ENCODE assay signal across 20 cellular contexts in genomic region chr9:98415782-98416181, GRCh38.
DNase-seq lines count a peak whose midpoint lies in the region; ATAC-seq and TF ChIP-seq lines count a peak whose summit lies in the region.
"Had no signal": no experiment of that assay in that cellular context is flagged by ENCODE, and none has a peak within 500 bp of the region (broad histone marks: within the 10 kb centered on the region; RNA-seq: fewer than 3 reads in every experiment).

No MANE protein-coding gene starts in this region.

- H3K56ac ChIP-seq in mesendoderm (ENCODE audit: low read length): no peak overlapping the region

- no peak overlapping the region for H3K4me3 Mint-ChIP-seq in WTC11
- H3K4me3 Mint-ChIP-seq in endodermal cell: no peak overlapping the region
- H3K4me3 Mint-ChIP-seq: CD14-positive monocyte; CD4-positive, alpha-beta memory T cell; HFFc6 had no signal

- no peak overlapping the region for H2BK120ac ChIP-seq in mesendoderm (ENCODE audit: low read depth, low read length)

- peaks cover 2% of the 10 kb centered on the region; the same call in 1 of the 2 replicates for H3K27me3 Mint-ChIP-seq in WTC11 (ENCODE audit: low read depth)
- H3K27me3 Mint-ChIP-seq in endodermal cell (ENCODE audit: insufficient read depth): peaks cover 4% of the 10 kb centered on the region

- DNase-seq in WTC11 (ENCODE audit: low spot score) (no peak), endodermal cell (peak; percentile 61), mesendoderm (peak; percentile 25), NCI-H1694 (lab: John Stamatoyannopoulos, UW) (no peak), HCEC 1CT (no peak)
- DNase-seq: AML-193; CD4-positive, alpha-beta memory T cell; DMS153; DND-41; EL; HFFc6; IMR-90; Karpas-422; KBM-7 had no signal

- WGBS in endodermal cell (ENCODE audit: insufficient coverage in 1 of 2, insufficient read length in 1 of 2), 2 experiments: 67 to 75% methylated on average over 4 of the region's 4 CpGs
- no CpG with 5 or more reads among the region's 4 CpGs for WGBS in mesendoderm (ENCODE audit: extremely low coverage, insufficient coverage, low lambda C conversion rate)

- H2BK5ac ChIP-seq in mesendoderm (ENCODE audit: low read length): no peak overlapping the region

- no peaks in the 10 kb centered on the region for H3K27me3 ChIP-seq in endodermal cell (ENCODE audit: control insufficient read depth, insufficient read depth, low read length, poor library complexity, severe bottlenecking)
- H3K27me3 ChIP-seq in mesendoderm (ENCODE audit: insufficient read depth, low read length, poor library complexity): no peaks in the 10 kb centered on the region
- H3K27me3 ChIP-seq: BLaER1 had no signal

- no peaks in the 10 kb centered on the region for H3K36me3 Mint-ChIP-seq in WTC11
- H3K36me3 Mint-ChIP-seq in endodermal cell (ENCODE audit: low read depth): no peaks in the 10 kb centered on the region
- H3K36me3 Mint-ChIP-seq: CD14-positive monocyte; CD4-positive, alpha-beta memory T cell had no signal

- H3K23ac ChIP-seq in mesendoderm (ENCODE audit: low read length): no peak overlapping the region

- H3K9me3 ChIP-seq in HEK293 (ENCODE audit: control insufficient read depth, insufficient read depth, low read depth, low read length) (no peaks in the 10 kb centered on the region), endodermal cell (ENCODE audit: control insufficient read depth, low read length) (no peaks in the 10 kb centered on the region)
- H3K9me3 ChIP-seq: BLaER1, HAP-1 had no signal

- H3K9me3 Mint-ChIP-seq in WTC11 (peaks cover 21% of the 10 kb centered on the region), endodermal cell (peaks cover 8% of the 10 kb centered on the region)
- H3K9me3 Mint-ChIP-seq: HFFc6 had no signal

- no peak for TF ChIP-seq CTCF in HEK293 (tag by site-specific recombination; IDR thresholded peaks at IDR 0.05)
- TF ChIP-seq CTCF in WTC11 (IDR thresholded peaks at IDR 0.05): no peak
- TF ChIP-seq CTCF in endodermal cell (conservative IDR thresholded peaks at IDR 0.05): no peak

- H3K4me3 ChIP-seq in HEK293 (ENCODE audit: low read depth, low read length): no peak overlapping the region
- H3K4me3 ChIP-seq in endodermal cell (ENCODE audit: low read length): no peak overlapping the region
- H3K4me3 ChIP-seq in mesendoderm (ENCODE audit: low read length): no peak overlapping the region
- H3K4me3 ChIP-seq: BLaER1, HAP-1 had no signal

- H3K79me1 ChIP-seq in mesendoderm (ENCODE audit: low read length): no peaks in the 10 kb centered on the region

- H3K4me1 Mint-ChIP-seq in WTC11 (peaks cover 45% of the 10 kb centered on the region), endodermal cell (peaks cover 31% of the 10 kb centered on the region)
- H3K4me1 Mint-ChIP-seq: CD14-positive monocyte; CD4-positive, alpha-beta memory T cell had no signal

- no peak overlapping the region for H4K5ac ChIP-seq in mesendoderm (ENCODE audit: low read length)

- no peak overlapping the region for H2AK5ac ChIP-seq in mesendoderm (ENCODE audit: low read length)

- H3K79me2 ChIP-seq in mesendoderm (ENCODE audit: control insufficient read depth, insufficient read depth, low read length): no peaks in the 10 kb centered on the region

- H3K36me3 ChIP-seq in HEK293 (ENCODE audit: control insufficient read depth in 2 of 2, insufficient read depth in 1 of 2, low read length in 2 of 2) (no peaks in the 10 kb centered on the region), endodermal cell (ENCODE audit: control insufficient read depth, insufficient read depth, low read length) (no peaks in the 10 kb centered on the region), mesendoderm (ENCODE audit: control insufficient read depth, insufficient read depth, low read length) (no peaks in the 10 kb centered on the region)
- H3K36me3 ChIP-seq: BLaER1, HAP-1 had no signal

- no peak overlapping the region for H3K4ac ChIP-seq in mesendoderm (ENCODE audit: low read depth, low read length)

- no peak overlapping the region for H3K27ac ChIP-seq in HEK293 (ENCODE audit: extremely low read depth, low read depth, low read length)
- no peak overlapping the region for H3K27ac ChIP-seq in endodermal cell (ENCODE audit: low read depth, low read length)
- no peak overlapping the region for H3K27ac ChIP-seq in mesendoderm (ENCODE audit: low read depth, low read length)
- H3K27ac ChIP-seq: BLaER1, HL-60 had no signal

- H4K8ac ChIP-seq in mesendoderm (ENCODE audit: low read depth, low read length): no peak overlapping the region

- POLR2A ChIA-PET in HEK293 (lab: Yijun Ruan, JAX): no interaction called here
- POLR2A ChIA-PET in WTC11 (lab: Charles Lee): no interaction called here

- no peak overlapping the region for H2BK15ac ChIP-seq in mesendoderm (replicated peaks; ENCODE audit: low read depth)

- no peak overlapping the region for H3K9ac ChIP-seq in endodermal cell (ENCODE audit: extremely low read depth, low read length, poor library complexity, severe bottlenecking)
- no peak overlapping the region for H3K9ac ChIP-seq in mesendoderm (ENCODE audit: low read length)
- H3K9ac ChIP-seq: BLaER1 had no signal

- H3K4me1 ChIP-seq in HEK293 (ENCODE audit: control insufficient read depth, insufficient read depth, low read length) (no peaks in the 10 kb centered on the region), endodermal cell (ENCODE audit: control insufficient read depth, insufficient read depth, low read length) (no peaks in the 10 kb centered on the region), mesendoderm (ENCODE audit: control insufficient read depth, low read depth, low read length) (peaks cover 2% of the 10 kb centered on the region)
- H3K4me1 ChIP-seq: BLaER1, HAP-1 had no signal

- CTCF ChIA-PET in HEK293 (lab: Yijun Ruan, JAX): interaction anchor here (1.6 kb wide), 1 partner anchor 360 kb away, joined by 5 read pairs; no protein-coding TSS in a partner anchor
- CTCF ChIA-PET in WTC11 (lab: Charles Lee): interaction anchor here (0.7 to 3.4 kb wide), 10 partner anchors 16 to 227 kb away, joined by 3 to 20 read pairs (median 5); no protein-coding TSS in a partner anchor

- no peak overlapping the region for H3K18ac ChIP-seq in mesendoderm (ENCODE audit: low read length)

- ATAC-seq in WTC11: peak; percentile 29; the same call in 1 of the 2 replicates
- no peak for ATAC-seq in GM18870 (IDR thresholded peaks at IDR 0.05; ENCODE audit: unreplicated experiment)

- no peak overlapping the region for H3K27ac Mint-ChIP-seq in WTC11
- peak overlapping the region; percentile 4 for H3K27ac Mint-ChIP-seq in endodermal cell
- H3K27ac Mint-ChIP-seq: CD14-positive monocyte; CD4-positive, alpha-beta memory T cell; HFFc6 had no signal

- H3K4me2 ChIP-seq in mesendoderm (ENCODE audit: low read length): no peak overlapping the region
- H3K4me2 ChIP-seq: BLaER1 had no signal

TF ChIP-seq in HEK293, 187 proteins besides CTCF, POLR2A, EP300 and RAD21:
- no peak for TF ChIP-seq ZNF433 (tag by site-specific recombination; IDR thresholded peaks at IDR 0.05; ENCODE audit: low read depth)
- peak; percentile 59; the same call in 1 of the 2 replicates for TF ChIP-seq EGR2 (tag by site-specific recombination; IDR thresholded peaks at IDR 0.05; ENCODE audit: low read depth)
- peak; percentile 73; the same call in 1 of the 2 replicates for TF ChIP-seq ZNF112 (tag by site-specific recombination; IDR thresholded peaks at IDR 0.05)
- no peak for TF ChIP-seq ZNF677 (tag by site-specific recombination; IDR thresholded peaks at IDR 0.05)
- TF ChIP-seq ZFHX2 (tag by site-specific recombination; conservative IDR thresholded peaks at IDR 0.05): peak; percentile 57

TF ChIP-seq in WTC11, 78 proteins besides CTCF, POLR2A, EP300 and RAD21 (continues in another document):
- TF ChIP-seq, protein P1, sequence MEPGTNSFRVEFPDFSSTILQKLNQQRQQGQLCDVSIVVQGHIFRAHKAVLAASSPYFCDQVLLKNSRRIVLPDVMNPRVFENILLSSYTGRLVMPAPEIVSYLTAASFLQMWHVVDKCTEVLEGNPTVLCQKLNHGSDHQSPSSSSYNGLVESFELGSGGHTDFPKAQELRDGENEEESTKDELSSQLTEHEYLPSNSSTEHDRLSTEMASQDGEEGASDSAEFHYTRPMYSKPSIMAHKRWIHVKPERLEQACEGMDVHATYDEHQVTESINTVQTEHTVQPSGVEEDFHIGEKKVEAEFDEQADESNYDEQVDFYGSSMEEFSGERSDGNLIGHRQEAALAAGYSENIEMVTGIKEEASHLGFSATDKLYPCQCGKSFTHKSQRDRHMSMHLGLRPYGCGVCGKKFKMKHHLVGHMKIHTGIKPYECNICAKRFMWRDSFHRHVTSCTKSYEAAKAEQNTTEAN (CRISPR knock-in tag; IDR thresholded peaks at IDR 0.05): no peak
- TF ChIP-seq, protein P2, sequence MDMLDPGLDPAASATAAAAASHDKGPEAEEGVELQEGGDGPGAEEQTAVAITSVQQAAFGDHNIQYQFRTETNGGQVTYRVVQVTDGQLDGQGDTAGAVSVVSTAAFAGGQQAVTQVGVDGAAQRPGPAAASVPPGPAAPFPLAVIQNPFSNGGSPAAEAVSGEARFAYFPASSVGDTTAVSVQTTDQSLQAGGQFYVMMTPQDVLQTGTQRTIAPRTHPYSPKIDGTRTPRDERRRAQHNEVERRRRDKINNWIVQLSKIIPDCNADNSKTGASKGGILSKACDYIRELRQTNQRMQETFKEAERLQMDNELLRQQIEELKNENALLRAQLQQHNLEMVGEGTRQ (CRISPR knock-in tag; IDR thresholded peaks at IDR 0.05): peak; percentile 70
- TF ChIP-seq MYBL2 (CRISPR knock-in tag; IDR thresholded peaks at IDR 0.05) (no peak), FOXP1 (CRISPR knock-in tag; IDR thresholded peaks at IDR 0.05; ENCODE audit: borderline replicate concordance) (no peak), ZNF423 (CRISPR knock-in tag; IDR thresholded peaks at IDR 0.05) (no peak)
- TF ChIP-seq, protein P3, sequence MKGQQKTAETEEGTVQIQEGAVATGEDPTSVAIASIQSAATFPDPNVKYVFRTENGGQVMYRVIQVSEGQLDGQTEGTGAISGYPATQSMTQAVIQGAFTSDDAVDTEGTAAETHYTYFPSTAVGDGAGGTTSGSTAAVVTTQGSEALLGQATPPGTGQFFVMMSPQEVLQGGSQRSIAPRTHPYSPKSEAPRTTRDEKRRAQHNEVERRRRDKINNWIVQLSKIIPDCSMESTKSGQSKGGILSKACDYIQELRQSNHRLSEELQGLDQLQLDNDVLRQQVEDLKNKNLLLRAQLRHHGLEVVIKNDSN (CRISPR knock-in tag; IDR thresholded peaks at IDR 0.05): peak; percentile 56; the same call in 1 of the 2 replicates

Comparison
In these comparisons a context has a peak if more than half of its experiments do, and no peak if none do; other contexts are left out.
1. DNase-seq: peak in endodermal cell (single experiment) and mesendoderm (single experiment); none in WTC11 (single experiment), NCI-H1694 (single experiment) and HCEC 1CT (single experiment).